ENCODE assay signal across 8 cellular contexts in the genomic region with DNA sequence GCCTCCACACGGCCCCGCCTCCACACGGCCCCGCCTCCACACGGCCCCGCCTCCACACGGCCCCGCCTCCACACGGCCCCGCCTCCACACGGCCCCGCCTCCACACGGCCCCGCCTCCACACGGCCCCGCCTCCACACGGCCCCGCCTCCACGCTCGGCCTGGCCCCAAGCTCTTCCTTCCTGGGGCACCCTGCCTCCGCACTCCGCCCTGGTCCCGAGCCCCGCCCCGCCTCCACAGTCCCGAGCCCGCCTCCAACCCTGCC. TPM values are rescaled to one million over a fixed set of nuclear protein-coding genes. Genes with fewer than 3 reads are reported as not detected.
A peak's percentile ranks its signal among the peaks of the same experiment; 100 is the strongest.
DNase-seq lines count a peak whose midpoint lies in the region; ATAC-seq, FAIRE-seq and TF ChIP-seq lines count a peak whose summit lies in the region.
"Not testable (repeated sequence)": the region's sequence is repeated elsewhere in the genome, so short reads cannot be mapped to it uniquely, and the experiment has no call there.

No MANE protein-coding gene starts in this region.

- H3K9me3 Mint-ChIP-seq in activated CD4-positive, alpha-beta memory T cell treated with anti-CD3 and anti-CD28 coated beads for 36 hours; astrocyte (ENCODE audit: unreplicated experiment); natural killer cell; stimulated activated memory B cell treated with anti-CD40 and anti-IgM and Interleukin-4, amounts not matched to agents 10 μg/mL and 1 μg/mL and 100 μg/mL, for 72 hours: not testable (repeated sequence)

- H3K79me2 ChIP-seq in ACC112 (ENCODE audit: control insufficient read depth, insufficient read depth, low read length, unreplicated experiment): peaks cover 31% of the 10 kb centered on the region
- peaks cover 18% of the 10 kb centered on the region for H3K79me2 ChIP-seq in HCT116 (ENCODE audit: insufficient read depth, low read length)
- peaks cover 37% of the 10 kb centered on the region for H3K79me2 ChIP-seq in astrocyte (ENCODE audit: insufficient read depth, low read length)

- H3K9ac ChIP-seq in HCT116 (ENCODE audit: low read length): peak overlapping the region; percentile 90
- H3K9ac ChIP-seq in astrocyte (ENCODE audit: low read length): not testable (repeated sequence)

- not testable (repeated sequence) for TF ChIP-seq CTCF in HCT116 (IDR thresholded peaks at IDR 0.05 in 2 of 3, conservative IDR thresholded peaks at IDR 0.05 in 1 of 3; ENCODE audit: borderline replicate concordance in 1 of 3, insufficient read depth in 1 of 3, low read depth in 2 of 3, low read length in 2 of 3); astrocyte (IDR thresholded peaks at IDR 0.05; ENCODE audit: insufficient read depth, low read depth, low read length); esophagus squamous epithelium (IDR thresholded peaks at IDR 0.05); natural killer cell (IDR thresholded peaks at IDR 0.05)

- not testable (repeated sequence) for H3K36me3 ChIP-seq in ACC112 (ENCODE audit: insufficient read depth, low read length); HCT116 (ENCODE audit: control insufficient read depth in 1 of 2, insufficient read depth in 2 of 2, low read length in 2 of 2); astrocyte (ENCODE audit: insufficient read depth, low read length); esophagus squamous epithelium

- no CpG with 5 or more reads among the region's 27 CpGs for WGBS in esophagus squamous epithelium, 2 donors

- H3K27ac ChIP-seq in ACC112 (ENCODE audit: low read depth, low read length) (peak overlapping the region; percentile 63; the same call in 1 of the 2 replicates), HCT116 (ENCODE audit: low read depth, low read length) (peak overlapping the region; percentile 95; the same call in 1 of the 2 replicates), esophagus squamous epithelium (peak overlapping the region; percentile 96 to 99 (median 96))
- not testable (repeated sequence) for H3K27ac ChIP-seq in astrocyte (ENCODE audit: low read depth, low read length)

- not testable (repeated sequence) for H3K36me3 Mint-ChIP-seq in activated CD4-positive, alpha-beta memory T cell treated with anti-CD3 and anti-CD28 coated beads for 36 hours; astrocyte (ENCODE audit: low read depth, unreplicated experiment); natural killer cell
- H3K36me3 Mint-ChIP-seq in stimulated activated memory B cell treated with anti-CD40 and anti-IgM and Interleukin-4, amounts not matched to agents 10 μg/mL and 1 μg/mL and 100 μg/mL, for 72 hours: peaks cover 14% of the 10 kb centered on the region

- H3K4me1 ChIP-seq in ACC112 (ENCODE audit: control insufficient read depth, insufficient read depth, low read length, unreplicated experiment) (peaks cover 18% of the 10 kb centered on the region), HCT116 (ENCODE audit: control insufficient read depth in 1 of 2, insufficient read depth in 2 of 2, low read length in 2 of 2) (peaks cover 16 to 21% of the 10 kb centered on the region in 2 experiments), astrocyte (ENCODE audit: insufficient read depth, low read length) (peaks cover 12% of the 10 kb centered on the region), esophagus squamous epithelium (peaks cover 19 to 53% (median 27%) of the 10 kb centered on the region in 3 donors)

- not testable (repeated sequence) for DNase-seq in HCT116 (ENCODE audit: low read depth, low spot score); activated CD4-positive, alpha-beta memory T cell treated with anti-CD3 and anti-CD28 coated beads for 36 hours; astrocyte (ENCODE audit: low read depth); esophagus squamous epithelium (lab: John Stamatoyannopoulos, UW); natural killer cell
- DNase-seq in NCI-H1417 treated with DMSO at 0.1 percent for 48 hours (lab: John Stamatoyannopoulos, UW): peak; percentile 90

- not testable (repeated sequence) for TF ChIP-seq RAD21 in HCT116 (IDR thresholded peaks at IDR 0.05; ENCODE audit: low read depth)

- intact Hi-C loops in HCT116 (cut with micrococcal nuclease): loop anchor here (2.0 to 5.0 kb wide), 2 partner anchors 488 to 528 kb away; a partner anchor contains a TSS
- intact Hi-C loops in activated CD4-positive, alpha-beta memory T cell treated with anti-CD3 and anti-CD28 coated beads for 36 hours (cut with micrococcal nuclease): loop anchor here (1.0 to 5.0 kb wide), 6 partner anchors 134 to 593 kb away; a partner anchor contains a TSS
- intact Hi-C loops in esophagus squamous epithelium (cut with DNase I): not testable (repeated sequence)
- intact Hi-C loops in natural killer cell (cut with micrococcal nuclease): loop anchor here (1.0 to 2.0 kb wide), 2 partner anchors 170 to 200 kb away; a partner anchor contains a TSS

- H3K9me2 ChIP-seq in HCT116 (ENCODE audit: insufficient read depth): not testable (repeated sequence)

- peak overlapping the region; percentile 81 for H3K4me3 Mint-ChIP-seq in activated CD4-positive, alpha-beta memory T cell treated with anti-CD3 and anti-CD28 coated beads for 36 hours
- H3K4me3 Mint-ChIP-seq in astrocyte (ENCODE audit: unreplicated experiment) (peak overlapping the region; percentile 83), natural killer cell (peak overlapping the region; percentile 97)
- peak overlapping the region; percentile 96 for H3K4me3 Mint-ChIP-seq in stimulated activated memory B cell treated with anti-CD40 and anti-IgM and Interleukin-4, amounts not matched to agents 10 μg/mL and 1 μg/mL and 100 μg/mL, for 72 hours

- BruUV-seq in HCT116 (replicated peaks; lab: Mats Ljungman, UMichigan): not testable (repeated sequence)

- POLR2A ChIA-PET in HCT116 (lab: Charles Lee): interaction anchor here (0.6 to 1.5 kb wide), 5 partner anchors 9 to 484 kb away, joined by 3 to 13 read pairs (median 4); a partner anchor contains a TSS
- POLR2A ChIA-PET in activated CD4-positive, alpha-beta memory T cell treated with anti-CD3 and anti-CD28 coated beads for 36 hours (lab: Charles Lee): interaction anchor here (0.5 to 1.6 kb wide), 5 partner anchors 9 to 171 kb away, joined by 3 to 7 read pairs (median 4); a partner anchor contains a TSS

- H3K27me3 ChIP-seq in ACC112 (ENCODE audit: insufficient read depth, low read length); HCT116 (ENCODE audit: insufficient read depth, low read length); astrocyte (ENCODE audit: insufficient read depth, low read length); esophagus squamous epithelium: not testable (repeated sequence)

- not testable (repeated sequence) for H3K27ac Mint-ChIP-seq in activated CD4-positive, alpha-beta memory T cell treated with anti-CD3 and anti-CD28 coated beads for 36 hours; astrocyte (ENCODE audit: unreplicated experiment)
- H3K27ac Mint-ChIP-seq in natural killer cell: peak overlapping the region; percentile 92
- H3K27ac Mint-ChIP-seq in stimulated activated memory B cell treated with anti-CD40 and anti-IgM and Interleukin-4, amounts not matched to agents 10 μg/mL and 1 μg/mL and 100 μg/mL, for 72 hours: peak overlapping the region; percentile 88

- not testable (repeated sequence) for H3K9me3 ChIP-seq in HCT116 (ENCODE audit: control insufficient read depth in 1 of 2, insufficient read depth in 1 of 2, low read depth in 1 of 2, low read length in 2 of 2); astrocyte (ENCODE audit: insufficient read depth, low read depth, low read length); esophagus squamous epithelium

- not testable (repeated sequence) for TF ChIP-seq POLR2A in HCT116 (IDR thresholded peaks at IDR 0.05; ENCODE audit: borderline replicate concordance, extremely low read depth, insufficient read depth, insufficient read length); esophagus squamous epithelium (IDR thresholded peaks at IDR 0.05)

- not testable (repeated sequence) for H3K4me3 ChIP-seq in ACC112 (ENCODE audit: low read depth, low read length)
- peak overlapping the region; percentile 62 to 89 for H3K4me3 ChIP-seq in HCT116 (replicated peaks in 1 of 2; ENCODE audit: low read depth in 1 of 2, low read length in 2 of 2)
- H3K4me3 ChIP-seq in astrocyte (ENCODE audit: insufficient read depth, low read depth, low read length): peak overlapping the region; percentile 95
- peak overlapping the region; percentile 78 to 100 (median 88) for H3K4me3 ChIP-seq in esophagus squamous epithelium

- RAD21 ChIA-PET in HCT116 (lab: Charles Lee; ENCODE audit: low non-redundant PET in 1 of 2, low total read pairs in 2 of 2, uncharacterized antibody in 2 of 2, unreplicated experiment in 2 of 2): interaction anchor here (0.6 to 1.5 kb wide), 2 partner anchors 157 to 381 kb away, joined by 3 to 4 read pairs; a partner anchor contains a TSS

- peak; percentile 74 for ATAC-seq in HCT116
- ATAC-seq in natural killer cell: peak in 2 of 3 donors; percentile 69 to 86
- peak; percentile 86 for ATAC-seq in stimulated activated memory B cell treated with anti-CD40 and anti-IgM and Interleukin-4, amounts not matched to agents 10 μg/mL and 1 μg/mL and 100 μg/mL, for 72 hours

- not testable (repeated sequence) for H4K20me1 ChIP-seq in HCT116 (ENCODE audit: insufficient read depth)
- H4K20me1 ChIP-seq in astrocyte (ENCODE audit: insufficient read depth, low read length): peaks cover 37% of the 10 kb centered on the region

- not testable (repeated sequence) for FAIRE-seq in astrocyte (lab: Jason Lieb, UNC)

- H2AFZ ChIP-seq in ACC112 (ENCODE audit: low read length, unreplicated experiment); HCT116 (ENCODE audit: low read depth, low read length, poor library complexity, severe bottlenecking); astrocyte (ENCODE audit: low read depth, low read length): not testable (repeated sequence)

- H3K4me1 Mint-ChIP-seq in activated CD4-positive, alpha-beta memory T cell treated with anti-CD3 and anti-CD28 coated beads for 36 hours (ENCODE audit: low read depth): peaks cover 39% of the 10 kb centered on the region
- H3K4me1 Mint-ChIP-seq in astrocyte (ENCODE audit: low read depth, unreplicated experiment) (peaks cover 24% of the 10 kb centered on the region), natural killer cell (peaks cover 43 to 51% of the 10 kb centered on the region in 2 donors)
- peaks cover 47% of the 10 kb centered on the region for H3K4me1 Mint-ChIP-seq in stimulated activated memory B cell treated with anti-CD40 and anti-IgM and Interleukin-4, amounts not matched to agents 10 μg/mL and 1 μg/mL and 100 μg/mL, for 72 hours

- H3K4me2 ChIP-seq in HCT116 (ENCODE audit: low read length) (peak overlapping the region; percentile 96; the same call in 1 of the 2 replicates), astrocyte (ENCODE audit: low read length) (peak overlapping the region; percentile 82)

- CTCF ChIA-PET in HCT116 (lab: Charles Lee): interaction anchor here (0.8 kb wide), 1 partner anchor 167 kb away, joined by 4 read pairs; no protein-coding TSS in a partner anchor
- CTCF ChIA-PET in activated CD4-positive, alpha-beta memory T cell treated with anti-CD3 and anti-CD28 coated beads for 36 hours (lab: Charles Lee): interaction anchor here (0.7 to 1.5 kb wide), 2 partner anchors 157 to 167 kb away, joined by 4 to 11 read pairs; no protein-coding TSS in a partner anchor

- not testable (repeated sequence) for H3K27me3 Mint-ChIP-seq in activated CD4-positive, alpha-beta memory T cell treated with anti-CD3 and anti-CD28 coated beads for 36 hours; astrocyte (ENCODE audit: low read depth, unreplicated experiment); natural killer cell (ENCODE audit: low read depth in 2 of 2); stimulated activated memory B cell treated with anti-CD40 and anti-IgM and Interleukin-4, amounts not matched to agents 10 μg/mL and 1 μg/mL and 100 μg/mL, for 72 hours

RNA-seq across cellular contexts. Expression of a gene that starts 0.3 kb away (rescaled TPM):
- total RNA-seq in HCT116 (2021; ENCODE audit: unreplicated experiment) (14.8 TPM), astrocyte (27.2 and 30.2 TPM in 2 replicates), esophagus squamous epithelium (10 to 100 TPM; 17.7 to 30.0 (median 23.6) TPM), natural killer cell (10 to 100 TPM in 2 of 3 donors, 1 to 10 TPM in 1; 9.6 to 15.7 (median 13.6) TPM)
- polyA plus RNA-seq in HCT116 (2012): 4.4 and 5.5 TPM in 2 replicates
- 10 to 100 TPM; 22.3 to 24.1 TPM for total RNA-seq in activated CD4-positive, alpha-beta memory T cell treated with anti-CD3 and anti-CD28 coated beads for 36 hours
